In the genomic region with DNA sequence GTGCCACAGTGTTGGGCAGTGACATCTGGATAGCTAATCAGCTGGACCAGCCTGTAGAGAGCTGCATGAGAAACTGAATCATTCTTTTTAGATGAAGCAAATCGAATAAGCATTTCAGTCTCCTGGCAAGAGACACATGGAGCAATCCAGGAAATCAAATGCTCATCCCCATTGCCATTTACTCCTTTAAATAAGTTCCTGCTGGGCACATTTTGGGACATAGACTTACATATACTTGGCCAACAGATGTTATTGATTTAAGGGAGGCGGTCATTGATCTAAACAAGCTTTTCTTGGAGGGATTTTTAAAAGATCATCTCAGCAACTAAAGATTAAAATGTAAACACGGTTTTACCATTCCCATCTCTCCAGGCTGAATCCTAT, we compare ENCODE assay signal across 21 cellular contexts.
"Had no signal": no experiment of that assay in that cellular context is flagged by ENCODE, and none has a peak within 500 bp of the region (broad histone marks: within the 10 kb centered on the region; RNA-seq: fewer than 3 reads in every experiment).

No MANE protein-coding gene starts in this region.

- ATAC-seq: activated CD8-positive, alpha-beta T cell treated with anti-CD3 and anti-CD28 coated beads for 36 hours; activated T-cell treated with anti-CD3 and anti-CD28 coated beads, Interleukin-2, amount 50 U/mL, for 72 hours; activated T-helper 17 cell treated with anti-CD3 and anti-CD28 coated beads, Interleukin-2, amount 50 U/mL, for 72 hours; Panc1 had no signal

- DNase-seq: activated CD4-positive, alpha-beta T cell treated with anti-CD3 and anti-CD28 coated beads, Interleukin-2, amount 10 ng/mL, durations not matched to agents 24 days and 14 days; activated CD4-positive, alpha-beta T cell treated with anti-CD3 and anti-CD28 coated beads, Interleukin-2, amount 50 U/mL, for 4 hours; activated CD8-positive, alpha-beta T cell treated with anti-CD3 and anti-CD28 coated beads for 36 hours; activated effector memory CD4-positive, alpha-beta T cell treated with anti-CD3 and anti-CD28 coated beads, Interleukin-2, amount 50 U/mL, for 16 hours; activated naive CD4-positive, alpha-beta T cell; activated naive CD4-positive, alpha-beta T cell treated with anti-CD3 and anti-CD28 coated beads, Interleukin-2, amount 50 U/mL, for 16 hours; activated naive CD8-positive, alpha-beta T cell treated with anti-CD3 and anti-CD28 coated beads for 36 hours; activated T-cell treated with anti-CD3 and anti-CD28 coated beads, Interleukin-2, amount 50 U/mL, for 1 hour; activated T-cell treated with anti-CD3 and anti-CD28 coated beads, Interleukin-2, amount 50 U/mL, for 72 hours; amygdala; NCI-H1092 treated with DMSO at 0.1 percent for 48 hours; NCI-H1417 treated with DMSO at 0.1 percent for 48 hours; NCI-H1694; NCI-H1930; NCI-H2081 treated with DMSO at 0.1 percent for 48 hours; NCI-H345; NCI-H524 treated with DMSO at 0.1 percent for 48 hours; SHP77; SJCRH30 had no signal
